ENCODE assay signal across 10 cellular contexts in genomic region chr3:172102883-172103310, GRCh38.
A peak's percentile ranks its signal among the peaks of the same experiment; 100 is the strongest.
DNase-seq lines count a peak whose midpoint lies in the region; ATAC-seq and TF ChIP-seq lines count a peak whose summit lies in the region.
"Had no signal": no experiment of that assay in that cellular context is flagged by ENCODE, and none has a peak within 500 bp of the region (broad histone marks: within the 10 kb centered on the region; RNA-seq: fewer than 3 reads in every experiment).

No MANE protein-coding gene starts in this region.

- peak overlapping the region; percentile 64 to 91 (median 86) for H3K27ac Mint-ChIP-seq in CD4-positive, alpha-beta memory T cell
- peak overlapping the region; percentile 68 to 95 for H3K27ac Mint-ChIP-seq in natural killer cell treated with Interleukin-12 subunit alpha and Interleukin-12 subunit beta and Interleukin-15 and Interleukin-18, amount 100 ng/mL, for 72 hours

- peak overlapping the region; percentile 36 to 79 (median 64) for H3K4me3 Mint-ChIP-seq in CD4-positive, alpha-beta memory T cell
- peak overlapping the region; percentile 75 for H3K4me3 Mint-ChIP-seq in natural killer cell treated with Interleukin-12 subunit alpha and Interleukin-12 subunit beta and Interleukin-15 and Interleukin-18, amount 100 ng/mL, for 72 hours

- no peaks in the 10 kb centered on the region for H3K36me3 ChIP-seq in CD4-positive, alpha-beta memory T cell (ENCODE audit: insufficient read depth, low read length)
- H3K36me3 ChIP-seq in brain microvascular endothelial cell (replicated peaks) (peaks cover 8% of the 10 kb centered on the region), esophagus muscularis mucosa (no peaks in the 10 kb centered on the region)
- H3K36me3 ChIP-seq: SJSA1 had no signal

- POLR2A ChIA-PET in CD4-positive, alpha-beta memory T cell (lab: Charles Lee; ENCODE audit: partially characterized antibody): interaction anchor here (0.9 to 3.2 kb wide), 3 partner anchors 15 to 68 kb away, joined by 3 to 11 read pairs (median 5); no protein-coding TSS in a partner anchor

- no peaks in the 10 kb centered on the region for H3K27me3 Mint-ChIP-seq in CD4-positive, alpha-beta memory T cell
- H3K27me3 Mint-ChIP-seq in natural killer cell treated with Interleukin-12 subunit alpha and Interleukin-12 subunit beta and Interleukin-15 and Interleukin-18, amount 100 ng/mL, for 72 hours: no peaks in the 10 kb centered on the region

- peaks cover 82% of the 10 kb centered on the region for H3K4me1 ChIP-seq in CD4-positive, alpha-beta memory T cell (ENCODE audit: insufficient read depth, low read length)
- H3K4me1 ChIP-seq in esophagus muscularis mucosa: peaks cover 43 to 96% (median 81%) of the 10 kb centered on the region in 4 donors

- intact Hi-C loops in CD4-positive, alpha-beta memory T cell (cut with micrococcal nuclease): loop anchor here (1.0 to 10.0 kb wide), 5 partner anchors 46 to 1918 kb away; partner anchors contain the start of genes FNDC3B, PHC3 and TNIK
- intact Hi-C loops in esophagus muscularis mucosa (cut with DNase I): no loop called here

- in situ Hi-C loops in brain microvascular endothelial cell (cut with HindIII; ENCODE audit: low pct_ligation_motif_present, low sequenced_read_pairs) (no loop called here), KBM-7 (cut with MboI; ENCODE audit: low pct_unique_long_range_greater_than_20kb, low sequenced_read_pairs) (no loop called here)

- DNase-seq in CD4-positive, alpha-beta memory T cell: no peak
- DNase-seq in NCI-H2029 (lab: John Stamatoyannopoulos, UW) (peak; percentile 72), brain microvascular endothelial cell (no peak), esophagus muscularis mucosa (ENCODE audit: extremely low spot score) (no peak), NCI-H2171 (lab: John Stamatoyannopoulos, UW) (no peak), HK-2 (ENCODE audit: unreplicated experiment) (no peak), KBM-7 (no peak)
- no peak for DNase-seq in natural killer cell treated with Interleukin-12 subunit alpha and Interleukin-12 subunit beta and Interleukin-15 and Interleukin-18, amount 100 ng/mL, for 72 hours (ENCODE audit: low spot score)
- DNase-seq: kidney had no signal

- H3K27ac ChIP-seq in CD4-positive, alpha-beta memory T cell (ENCODE audit: low read depth, low read length): no peak overlapping the region
- peak overlapping the region; percentile 62 for H3K27ac ChIP-seq in brain microvascular endothelial cell
- no peak overlapping the region for H3K27ac ChIP-seq in esophagus muscularis mucosa (replicated peaks in 1 of 4)
- H3K27ac ChIP-seq: SJSA1 had no signal

- no peak for TF ChIP-seq POLR2A in esophagus muscularis mucosa (IDR thresholded peaks at IDR 0.05; ENCODE audit: low read depth)

- no peak for TF ChIP-seq CTCF in brain microvascular endothelial cell (IDR thresholded peaks at IDR 0.05; ENCODE audit: low read depth, low read length, missing control alignments)
- TF ChIP-seq CTCF in esophagus muscularis mucosa (IDR thresholded peaks at IDR 0.05): no peak

- H3K4me3 ChIP-seq in CD4-positive, alpha-beta memory T cell (ENCODE audit: low read length in 2 of 2): no peak overlapping the region
- H3K4me3 ChIP-seq in brain microvascular endothelial cell (ENCODE audit: low read depth, low read length) (no peak overlapping the region), esophagus muscularis mucosa (no peak overlapping the region)
- H3K4me3 ChIP-seq: SJSA1 had no signal

- H3K9me3 ChIP-seq in CD4-positive, alpha-beta memory T cell (ENCODE audit: control insufficient read depth in 1 of 2, low read length in 2 of 2): no peaks in the 10 kb centered on the region
- H3K9me3 ChIP-seq in esophagus muscularis mucosa: no peaks in the 10 kb centered on the region
- H3K9me3 ChIP-seq: SJSA1 had no signal

- ATAC-seq in natural killer cell treated with Interleukin-12 subunit alpha and Interleukin-12 subunit beta and Interleukin-15 and Interleukin-18, amount 100 ng/mL, for 72 hours: no peak

- no peaks in the 10 kb centered on the region for H3K27me3 ChIP-seq in CD4-positive, alpha-beta memory T cell (ENCODE audit: insufficient read depth, low read length)
- H3K27me3 ChIP-seq in brain microvascular endothelial cell (replicated peaks) (no peaks in the 10 kb centered on the region), esophagus muscularis mucosa (no peaks in the 10 kb centered on the region)
- H3K27me3 ChIP-seq: SJSA1 had no signal

- peaks cover 57 to 88% (median 78%) of the 10 kb centered on the region in 4 donors for H3K4me1 Mint-ChIP-seq in CD4-positive, alpha-beta memory T cell
- H3K4me1 Mint-ChIP-seq in natural killer cell treated with Interleukin-12 subunit alpha and Interleukin-12 subunit beta and Interleukin-15 and Interleukin-18, amount 100 ng/mL, for 72 hours (ENCODE audit: low read depth in 2 of 2): peaks cover 60 to 81% of the 10 kb centered on the region in 2 donors

- CTCF ChIA-PET in CD4-positive, alpha-beta memory T cell (lab: Charles Lee; ENCODE audit: partially characterized antibody): interaction anchor here (1.4 to 3.3 kb wide), 5 partner anchors 14 to 229 kb away, joined by 4 to 21 read pairs (median 6); no protein-coding TSS in a partner anchor

- peaks cover 0 to 2% (median 0%) of the 10 kb centered on the region in 8 donors for H3K9me3 Mint-ChIP-seq in CD4-positive, alpha-beta memory T cell
- no peaks in the 10 kb centered on the region for H3K9me3 Mint-ChIP-seq in natural killer cell treated with Interleukin-12 subunit alpha and Interleukin-12 subunit beta and Interleukin-15 and Interleukin-18, amount 100 ng/mL, for 72 hours

- H3K36me3 Mint-ChIP-seq in CD4-positive, alpha-beta memory T cell: peaks cover 3 to 4% of the 10 kb centered on the region in 2 donors
- H3K36me3 Mint-ChIP-seq in natural killer cell treated with Interleukin-12 subunit alpha and Interleukin-12 subunit beta and Interleukin-15 and Interleukin-18, amount 100 ng/mL, for 72 hours: no peaks in the 10 kb centered on the region

- WGBS in esophagus muscularis mucosa: 85% methylated on average over 3 of the region's 3 CpGs

- TF ChIP-seq EP300 in esophagus muscularis mucosa (IDR thresholded peaks at IDR 0.05): no peak
